In the genomic region with DNA sequence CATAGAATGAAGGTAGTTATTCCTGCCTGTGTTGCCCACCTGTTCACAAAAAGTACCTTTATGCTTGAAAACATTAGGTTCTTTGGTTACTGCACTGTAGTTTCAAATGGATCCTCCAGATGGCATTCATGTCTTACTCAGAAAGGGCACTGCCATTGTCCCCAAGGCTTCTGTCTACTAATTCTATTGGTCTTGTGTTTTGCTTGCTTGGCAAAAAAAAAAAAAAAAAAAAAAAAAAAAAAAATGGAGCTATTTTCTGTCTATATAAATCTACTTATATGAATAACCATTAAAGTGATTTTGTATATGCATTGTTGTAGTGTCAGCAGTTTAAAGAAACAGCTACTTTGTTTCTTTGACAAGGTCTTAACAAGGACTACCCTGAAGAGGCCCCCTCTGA, we compare ENCODE assay signal across 8 cellular contexts. TPM values are rescaled to one million over a fixed set of nuclear protein-coding genes. Genes with fewer than 3 reads are reported as not detected.
DNase-seq lines count a peak whose midpoint lies in the region; ATAC-seq and TF ChIP-seq lines count a peak whose summit lies in the region.

No MANE protein-coding gene starts in this region.

- no peaks in the 10 kb centered on the region for H3K4me1 ChIP-seq in breast epithelium

- TF ChIP-seq POLR2A in breast epithelium (IDR thresholded peaks at IDR 0.05) = no peak

- intact Hi-C loops in breast epithelium (cut with DNase I; ENCODE audit: low total_unique reads) = no loop called here

- POLR2A ChIA-PET in AG04449 (lab: Yijun Ruan, JAX) = interaction anchor here (0.6 kb wide), 1 partner anchor 168 kb away, joined by 3 read pairs; no protein-coding TSS in a partner anchor

- DNase-seq in AG04449 (ENCODE audit: low read depth, low spot score) (no peak), GM12864 (ENCODE audit: low read depth) (no peak), NCI-H748 (lab: John Stamatoyannopoulos, UW; ENCODE audit: unreplicated experiment) (peak; percentile 77), breast epithelium (ENCODE audit: low spot score in 2 of 2) (no peak), lung microvascular endothelial cell (ENCODE audit: low read depth in 2 of 2) (peak; percentile 69 to 81)

- H3K27me3 ChIP-seq in breast epithelium = no peaks in the 10 kb centered on the region

- H3K36me3 ChIP-seq in breast epithelium = no peaks in the 10 kb centered on the region

- H3K27ac ChIP-seq in breast epithelium = no peak overlapping the region

- ATAC-seq in HG03175 (IDR thresholded peaks at IDR 0.05; ENCODE audit: unreplicated experiment) (peak; percentile 84), HG03565 (IDR thresholded peaks at IDR 0.05; ENCODE audit: unreplicated experiment) (no peak), HG02840 (IDR thresholded peaks at IDR 0.05; ENCODE audit: low FRiP score, unreplicated experiment) (no peak)

- CTCF ChIA-PET in AG04449 (lab: Yijun Ruan, JAX) = interaction anchor here (0.6 to 13.9 kb wide), 30 partner anchors 8 to 661 kb away, joined by 3 to 299 read pairs (median 4); a partner anchor contains a TSS

- H3K9me3 ChIP-seq in breast epithelium = no peaks in the 10 kb centered on the region

- H3K4me3 ChIP-seq in AG04449 (ENCODE audit: low read depth, low read length) = no peak overlapping the region
- H3K4me3 ChIP-seq in GM12864 (ENCODE audit: low read depth, low read length) = no peak overlapping the region
- no peak overlapping the region for H3K4me3 ChIP-seq in breast epithelium

- TF ChIP-seq CTCF in AG04449 (IDR thresholded peaks at IDR 0.05; ENCODE audit: insufficient read depth, low read length, missing control alignments) = peak; percentile 47
- peak; percentile 61 for TF ChIP-seq CTCF in GM12864 (IDR thresholded peaks at IDR 0.05; ENCODE audit: low read depth, low read length, missing control alignments)
- TF ChIP-seq CTCF in breast epithelium (IDR thresholded peaks at IDR 0.05) = peak in 2 of 3 donors; percentile 33 to 43

RNA-seq across cellular contexts. Expression of a gene that starts 12.7 kb away (rescaled TPM):
- total RNA-seq in breast epithelium = 10 to 100 TPM; 26.2 to 55.8 (median 36.7) TPM
- 4.0 and 4.1 TPM in 2 replicates for total RNA-seq in lung microvascular endothelial cell

RNA-seq across cellular contexts. Expression of a gene that starts 45.5 kb away (rescaled TPM):
- 1 to 10 TPM; 4.0 to 4.6 (median 4.3) TPM for total RNA-seq in breast epithelium
- total RNA-seq in lung microvascular endothelial cell = 7.8 and 12.3 TPM in 2 replicates

Comparison
In these comparisons a context has a peak if more than half of its experiments do, and no peak if none do; other contexts are left out.
1. DNase-seq: peak in NCI-H748 (single experiment) and lung microvascular endothelial cell (2 of 2); none in AG04449 (single experiment), GM12864 (single experiment) and breast epithelium (0 of 2).
2. Peak in every context shown above with its lines, with median percentiles within 50 percentile points of each other: CTCF ChIP-seq.